Comparison of ENCODE assay signal across 13 cellular contexts in the genomic region with DNA sequence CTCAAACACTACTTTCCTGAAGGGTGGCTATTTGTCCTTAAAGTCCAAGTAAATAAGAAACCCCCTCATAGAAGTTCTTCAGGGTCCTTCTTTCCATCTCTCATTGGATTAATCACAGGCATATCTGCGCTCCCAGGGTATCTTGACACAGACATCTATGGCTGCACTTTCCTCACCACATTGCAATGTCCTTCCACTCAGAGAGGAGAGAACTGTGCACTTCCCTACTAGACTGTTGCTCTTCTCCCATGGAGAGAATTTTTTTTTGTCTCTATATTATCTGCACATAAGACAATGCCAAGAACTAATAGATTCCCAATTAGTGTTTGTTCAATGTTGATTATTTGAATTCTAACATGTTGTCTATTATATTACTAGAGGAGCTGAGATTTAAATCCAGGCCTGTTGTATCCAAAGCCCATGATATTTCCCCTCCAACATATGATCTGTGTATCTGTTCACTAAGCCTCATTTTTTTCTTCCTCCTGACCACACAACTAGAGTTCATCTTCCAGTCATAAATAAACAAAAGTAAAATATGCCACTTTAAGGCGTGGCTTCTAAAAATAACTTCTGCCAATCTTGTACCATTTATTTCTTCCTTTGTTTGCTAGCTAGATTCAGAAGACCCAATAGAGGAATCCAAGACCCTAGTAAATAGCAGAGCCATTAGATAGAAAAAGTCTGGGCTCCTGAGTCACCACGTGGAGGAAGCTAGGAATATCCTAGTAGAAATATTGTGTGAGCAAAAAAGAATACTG.
A peak's percentile ranks its signal among the peaks of the same experiment; 100 is the strongest.
DNase-seq lines count a peak whose midpoint lies in the region; ATAC-seq and TF ChIP-seq lines count a peak whose summit lies in the region.
"Had no signal": no experiment of that assay in that cellular context is flagged by ENCODE, and none has a peak within 500 bp of the region (broad histone marks: within the 10 kb centered on the region; RNA-seq: fewer than 3 reads in every experiment).

No MANE protein-coding gene starts in this region.

- H3K4me3 Mint-ChIP-seq in HFFc6, result peak overlapping the region; percentile 30
- H3K4me3 Mint-ChIP-seq in activated CD4-positive, alpha-beta memory T cell treated with anti-CD3 and anti-CD28 coated beads for 36 hours, result no peak overlapping the region
- H3K4me3 Mint-ChIP-seq: naive thymus-derived CD4-positive, alpha-beta T cell had no signal

- no peaks in the 10 kb centered on the region for H3K27me3 ChIP-seq in smooth muscle cell (ENCODE audit: low read depth)

- POLR2A ChIA-PET in activated CD4-positive, alpha-beta memory T cell treated with anti-CD3 and anti-CD28 coated beads for 36 hours (lab: Charles Lee), result no interaction called here

- TF ChIP-seq CTCF in HFFc6 (IDR thresholded peaks at IDR 0.05) (no peak), smooth muscle cell (IDR thresholded peaks at IDR 0.05; ENCODE audit: borderline replicate concordance, insufficient read depth, poor library complexity, severe bottlenecking) (no peak)

- DNase-seq in HFFc6 (peak; percentile 28), hepatic stellate cell (ENCODE audit: low spot score) (peak; percentile 5), smooth muscle cell (lab: John Stamatoyannopoulos, UW; ENCODE audit: unreplicated experiment) (no peak), HuH-7 (ENCODE audit: low spot score) (no peak), NCI-H1694 treated with DMSO at 0.1 percent for 48 hours (lab: John Stamatoyannopoulos, UW) (no peak)
- DNase-seq in activated CD4-positive, alpha-beta memory T cell treated with anti-CD3 and anti-CD28 coated beads for 36 hours, result no peak
- DNase-seq: activated naive CD4-positive, alpha-beta T cell treated with Interleukin-2 at 50 U/mL for 16 hours; central memory CD4-positive, alpha-beta T cell; erythroblast; naive thymus-derived CD4-positive, alpha-beta T cell; NCI-H1105 treated with DMSO at 0.1 percent for 48 hours; NCI-H524 treated with DMSO at 0.1 percent for 48 hours had no signal

- CTCF ChIA-PET in activated CD4-positive, alpha-beta memory T cell treated with anti-CD3 and anti-CD28 coated beads for 36 hours (lab: Charles Lee), result no interaction called here

- peak overlapping the region; percentile 9 for H3K27ac ChIP-seq in smooth muscle cell (ENCODE audit: low read depth)

- peaks cover 7% of the 10 kb centered on the region for H3K4me1 ChIP-seq in smooth muscle cell (ENCODE audit: low read depth)

- intact Hi-C loops in activated CD4-positive, alpha-beta memory T cell treated with anti-CD3 and anti-CD28 coated beads for 36 hours (cut with micrococcal nuclease), result no loop called here

- WGBS in smooth muscle cell (ENCODE audit: low lambda C conversion rate), result 89% methylated on average over 3 of the region's 3 CpGs

- no peak overlapping the region for H3K4me2 ChIP-seq in smooth muscle cell

- no peaks in the 10 kb centered on the region; the same call in none of the 2 replicates for H3K27me3 Mint-ChIP-seq in HFFc6 (ENCODE audit: insufficient read depth)
- H3K27me3 Mint-ChIP-seq in activated CD4-positive, alpha-beta memory T cell treated with anti-CD3 and anti-CD28 coated beads for 36 hours, result peaks cover 6% of the 10 kb centered on the region

- H3F3A ChIP-seq in smooth muscle cell (ENCODE audit: low read depth), result no peaks in the 10 kb centered on the region

- H2AFZ ChIP-seq in smooth muscle cell (ENCODE audit: low read depth), result no peak overlapping the region

- no peaks in the 10 kb centered on the region for H3K36me3 Mint-ChIP-seq in HFFc6 (ENCODE audit: low read depth)
- no peaks in the 10 kb centered on the region for H3K36me3 Mint-ChIP-seq in activated CD4-positive, alpha-beta memory T cell treated with anti-CD3 and anti-CD28 coated beads for 36 hours
- H3K36me3 Mint-ChIP-seq: naive thymus-derived CD4-positive, alpha-beta T cell had no signal

- no peaks in the 10 kb centered on the region for H3K79me2 ChIP-seq in smooth muscle cell (ENCODE audit: low read depth)

- peaks cover 40% of the 10 kb centered on the region for H3K4me1 Mint-ChIP-seq in HFFc6 (ENCODE audit: low read depth)
- no peaks in the 10 kb centered on the region for H3K4me1 Mint-ChIP-seq in activated CD4-positive, alpha-beta memory T cell treated with anti-CD3 and anti-CD28 coated beads for 36 hours (ENCODE audit: low read depth)

- H3K9me3 ChIP-seq in smooth muscle cell (replicated peaks; ENCODE audit: low read depth), result no peaks in the 10 kb centered on the region

- no peak overlapping the region for H3K4me3 ChIP-seq in smooth muscle cell

- H3K9ac ChIP-seq in smooth muscle cell (ENCODE audit: low read depth), result no peak overlapping the region

- H3K27ac Mint-ChIP-seq in HFFc6, result peak overlapping the region; percentile 74
- no peak overlapping the region for H3K27ac Mint-ChIP-seq in activated CD4-positive, alpha-beta memory T cell treated with anti-CD3 and anti-CD28 coated beads for 36 hours
- H3K27ac Mint-ChIP-seq: naive thymus-derived CD4-positive, alpha-beta T cell had no signal

- H3K36me3 ChIP-seq in smooth muscle cell (ENCODE audit: low read depth), result no peaks in the 10 kb centered on the region

- peak; percentile 81 for ATAC-seq in SK-N-SH treated with all-trans-retinoic acid at 6 μM for 48 hours
- ATAC-seq: naive thymus-derived CD4-positive, alpha-beta T cell had no signal

- H3K9me3 Mint-ChIP-seq in HFFc6, result no peaks in the 10 kb centered on the region
- H3K9me3 Mint-ChIP-seq in activated CD4-positive, alpha-beta memory T cell treated with anti-CD3 and anti-CD28 coated beads for 36 hours, result no peaks in the 10 kb centered on the region
- H3K9me3 Mint-ChIP-seq: naive thymus-derived CD4-positive, alpha-beta T cell had no signal

- H4K20me1 ChIP-seq in smooth muscle cell (ENCODE audit: low read depth), result no peaks in the 10 kb centered on the region

TF ChIP-seq in SK-N-SH treated with all-trans-retinoic acid at 6 μM for 48 hours, 23 proteins besides CTCF, POLR2A, EP300 and RAD21 (continues in another document):
- TF ChIP-seq ESRRG (CRISPR knock-in tag; IDR thresholded peaks at IDR 0.05) (no peak), ARNTL (CRISPR knock-in tag; IDR thresholded peaks at IDR 0.05; ENCODE audit: borderline replicate concordance, low read depth) (no peak), OSR1 (CRISPR knock-in tag; IDR thresholded peaks at IDR 0.05) (no peak), TOX (CRISPR knock-in tag; IDR thresholded peaks at IDR 0.05; ENCODE audit: borderline replicate concordance) (no peak), RARB (CRISPR knock-in tag; IDR thresholded peaks at IDR 0.05) (no peak), TCF4 (CRISPR knock-in tag; IDR thresholded peaks at IDR 0.05; ENCODE audit: borderline replicate concordance) (no peak), ZNF70 (CRISPR knock-in tag; IDR thresholded peaks at IDR 0.05) (no peak), ZFP3 (CRISPR knock-in tag; IDR thresholded peaks at IDR 0.05) (no peak), ZNF565 (CRISPR knock-in tag; conservative IDR thresholded peaks at IDR 0.05; ENCODE audit: low read depth) (no peak), BACH2 (CRISPR knock-in tag; IDR thresholded peaks at IDR 0.05; ENCODE audit: borderline replicate concordance) (no peak)
- TF ChIP-seq, protein P1, sequence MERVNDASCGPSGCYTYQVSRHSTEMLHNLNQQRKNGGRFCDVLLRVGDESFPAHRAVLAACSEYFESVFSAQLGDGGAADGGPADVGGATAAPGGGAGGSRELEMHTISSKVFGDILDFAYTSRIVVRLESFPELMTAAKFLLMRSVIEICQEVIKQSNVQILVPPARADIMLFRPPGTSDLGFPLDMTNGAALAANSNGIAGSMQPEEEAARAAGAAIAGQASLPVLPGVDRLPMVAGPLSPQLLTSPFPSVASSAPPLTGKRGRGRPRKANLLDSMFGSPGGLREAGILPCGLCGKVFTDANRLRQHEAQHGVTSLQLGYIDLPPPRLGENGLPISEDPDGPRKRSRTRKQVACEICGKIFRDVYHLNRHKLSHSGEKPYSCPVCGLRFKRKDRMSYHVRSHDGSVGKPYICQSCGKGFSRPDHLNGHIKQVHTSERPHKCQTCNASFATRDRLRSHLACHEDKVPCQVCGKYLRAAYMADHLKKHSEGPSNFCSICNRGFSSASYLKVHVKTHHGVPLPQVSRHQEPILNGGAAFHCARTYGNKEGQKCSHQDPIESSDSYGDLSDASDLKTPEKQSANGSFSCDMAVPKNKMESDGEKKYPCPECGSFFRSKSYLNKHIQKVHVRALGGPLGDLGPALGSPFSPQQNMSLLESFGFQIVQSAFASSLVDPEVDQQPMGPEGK (CRISPR knock-in tag; IDR thresholded peaks at IDR 0.05; ENCODE audit: borderline replicate concordance), result no peak
- TF ChIP-seq, protein P2, sequence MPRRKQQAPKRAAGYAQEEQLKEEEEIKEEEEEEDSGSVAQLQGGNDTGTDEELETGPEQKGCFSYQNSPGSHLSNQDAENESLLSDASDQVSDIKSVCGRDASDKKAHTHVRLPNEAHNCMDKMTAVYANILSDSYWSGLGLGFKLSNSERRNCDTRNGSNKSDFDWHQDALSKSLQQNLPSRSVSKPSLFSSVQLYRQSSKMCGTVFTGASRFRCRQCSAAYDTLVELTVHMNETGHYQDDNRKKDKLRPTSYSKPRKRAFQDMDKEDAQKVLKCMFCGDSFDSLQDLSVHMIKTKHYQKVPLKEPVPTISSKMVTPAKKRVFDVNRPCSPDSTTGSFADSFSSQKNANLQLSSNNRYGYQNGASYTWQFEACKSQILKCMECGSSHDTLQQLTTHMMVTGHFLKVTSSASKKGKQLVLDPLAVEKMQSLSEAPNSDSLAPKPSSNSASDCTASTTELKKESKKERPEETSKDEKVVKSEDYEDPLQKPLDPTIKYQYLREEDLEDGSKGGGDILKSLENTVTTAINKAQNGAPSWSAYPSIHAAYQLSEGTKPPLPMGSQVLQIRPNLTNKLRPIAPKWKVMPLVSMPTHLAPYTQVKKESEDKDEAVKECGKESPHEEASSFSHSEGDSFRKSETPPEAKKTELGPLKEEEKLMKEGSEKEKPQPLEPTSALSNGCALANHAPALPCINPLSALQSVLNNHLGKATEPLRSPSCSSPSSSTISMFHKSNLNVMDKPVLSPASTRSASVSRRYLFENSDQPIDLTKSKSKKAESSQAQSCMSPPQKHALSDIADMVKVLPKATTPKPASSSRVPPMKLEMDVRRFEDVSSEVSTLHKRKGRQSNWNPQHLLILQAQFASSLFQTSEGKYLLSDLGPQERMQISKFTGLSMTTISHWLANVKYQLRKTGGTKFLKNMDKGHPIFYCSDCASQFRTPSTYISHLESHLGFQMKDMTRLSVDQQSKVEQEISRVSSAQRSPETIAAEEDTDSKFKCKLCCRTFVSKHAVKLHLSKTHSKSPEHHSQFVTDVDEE (CRISPR knock-in tag; IDR thresholded peaks at IDR 0.05), result no peak

Comparison
In these comparisons a context has a peak if more than half of its experiments do, and no peak if none do; other contexts are left out.
1. DNase-seq: peak in HFFc6 (single experiment) and hepatic stellate cell (single experiment); none in smooth muscle cell (single experiment), HuH-7 (single experiment), NCI-H1694 treated with DMSO at 0.1 percent for 48 hours (single experiment) and activated CD4-positive, alpha-beta memory T cell treated with anti-CD3 and anti-CD28 coated beads for 36 hours (single experiment).